ENCODE assay signal across 8 cellular contexts in the genomic region with DNA sequence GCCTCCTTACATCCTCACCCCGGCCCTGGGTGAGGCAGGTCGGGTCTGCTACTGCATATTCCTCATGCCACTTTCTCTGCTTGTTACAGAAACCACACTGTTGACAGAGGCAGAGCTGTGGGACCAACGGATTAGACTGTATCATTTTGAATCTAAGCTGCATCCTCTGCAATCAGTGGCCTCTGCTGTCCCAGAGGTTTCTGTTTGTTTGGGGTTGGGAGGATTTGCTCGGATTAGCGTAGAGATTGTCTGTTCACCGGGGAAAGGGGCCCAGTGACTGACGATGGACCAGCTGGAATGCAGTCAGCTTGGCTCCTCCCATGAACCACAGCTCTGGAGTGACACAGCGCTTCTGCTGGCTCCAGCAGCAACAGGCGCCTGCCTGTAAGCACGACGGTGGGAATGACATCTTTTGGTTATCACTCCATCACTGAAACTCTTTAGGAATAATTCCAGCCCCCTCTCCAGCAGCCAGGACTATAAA. TPM values are rescaled to one million over a fixed set of nuclear protein-coding genes. Genes with fewer than 3 reads are reported as not detected.
DNase-seq lines count a peak whose midpoint lies in the region; ATAC-seq and TF ChIP-seq lines count a peak whose summit lies in the region.

No MANE protein-coding gene starts in this region.

- H3K4me3 ChIP-seq in adrenal gland = no peak overlapping the region
- H3K4me3 ChIP-seq in iPS DF 6.9 (ENCODE audit: low read length) = no peak overlapping the region
- H3K4me3 ChIP-seq in stomach smooth muscle (ENCODE audit: low read length in 2 of 2) = peak overlapping the region in 1 of 2 donors; percentile 35

- H3K9me3 ChIP-seq in adrenal gland (replicated peaks in 1 of 3) (no peaks in the 10 kb centered on the region), iPS DF 6.9 (ENCODE audit: control insufficient read depth, insufficient read depth, low read length) (no peaks in the 10 kb centered on the region), stomach smooth muscle (ENCODE audit: control insufficient read depth in 2 of 2, low read length in 2 of 2) (no peaks in the 10 kb centered on the region)

- H3K27me3 ChIP-seq in adrenal gland (no peaks in the 10 kb centered on the region), iPS DF 6.9 (ENCODE audit: control insufficient read depth, insufficient read depth, low read length) (no peaks in the 10 kb centered on the region; the same call in 1 of the 2 replicates), stomach smooth muscle (ENCODE audit: control insufficient read depth in 1 of 2, insufficient read depth in 2 of 2, low read length in 2 of 2) (no peaks in the 10 kb centered on the region)

- H3K36me3 ChIP-seq in adrenal gland (replicated peaks in 1 of 2) = no peaks in the 10 kb centered on the region
- no peaks in the 10 kb centered on the region for H3K36me3 ChIP-seq in iPS DF 6.9 (ENCODE audit: control insufficient read depth, insufficient read depth, low read length)
- H3K36me3 ChIP-seq in stomach smooth muscle (ENCODE audit: control insufficient read depth in 2 of 2, insufficient read depth in 2 of 2, low read length in 2 of 2) = no peaks in the 10 kb centered on the region

- intact Hi-C loops in adrenal gland (cut with DNase I) = no loop called here

- ATAC-seq in GM21786 (IDR thresholded peaks at IDR 0.05; ENCODE audit: unreplicated experiment) (no peak), HG03108 (IDR thresholded peaks at IDR 0.05; ENCODE audit: unreplicated experiment) (no peak)

- 7 to 12% (median 10%) methylated on average over 8 to 11 of the region's 11 CpGs for WGBS in adrenal gland, 4 donors
- no CpG with 5 or more reads among the region's 11 CpGs for WGBS in iPS DF 6.9 (ENCODE audit: insufficient coverage, insufficient read length)

- no peak for TF ChIP-seq CTCF in adrenal gland (IDR thresholded peaks at IDR 0.05)

- peaks cover 0 to 3% of the 10 kb centered on the region in 2 donors for H3K4me1 ChIP-seq in adrenal gland (replicated peaks in 1 of 2)
- peaks cover 3% of the 10 kb centered on the region; the same call in 1 of the 2 replicates for H3K4me1 ChIP-seq in iPS DF 6.9 (ENCODE audit: control insufficient read depth, insufficient read depth, low read length)
- peaks cover 5% of the 10 kb centered on the region for H3K4me1 ChIP-seq in stomach smooth muscle (ENCODE audit: control insufficient read depth, insufficient read depth, low read length)

- TF ChIP-seq POLR2A in adrenal gland (IDR thresholded peaks at IDR 0.05) = no peak

- H3K9ac ChIP-seq in stomach smooth muscle (ENCODE audit: low read length in 2 of 2) = no peak overlapping the region

- DNase-seq in HS-27A (ENCODE audit: low read depth) (peak; percentile 48), adrenal gland (peak; percentile 23 to 77 (median 42)), iPS DF 6.9 (ENCODE audit: low read depth, low spot score) (peak; percentile 29)
- DNase-seq in activated effector memory CD4-positive, alpha-beta T cell treated with anti-CD3 and anti-CD28 coated beads, Interleukin-2, amount 50 U/mL, for 16 hours = no peak
- no peak for DNase-seq in activated naive CD4-positive, alpha-beta T cell treated with Interleukin-2 at 50 U/mL for 16 hours

- H3K27ac ChIP-seq in adrenal gland = peak overlapping the region in 3 of 5 donors; percentile 29 to 87 (median 65)
- no peak overlapping the region for H3K27ac ChIP-seq in iPS DF 6.9 (ENCODE audit: low read length)
- peak overlapping the region; percentile 6 for H3K27ac ChIP-seq in stomach smooth muscle (ENCODE audit: low read length)

RNA-seq across cellular contexts. Expression of a gene that starts 37.3 kb away (rescaled TPM):
- total RNA-seq in adrenal gland = 10 to 100 TPM in 1 of 8 donors, 1 to 10 TPM in 7; 1.5 to 12.1 (median 5.0) TPM
- polyA plus RNA-seq in adrenal gland = 1 to 10 TPM in 2 of 3 donors, under 1 TPM in 1; 0.67 to 1.8 (median 1.6) TPM

Comparison
In these comparisons a context has a peak if more than half of its experiments do, and no peak if none do; other contexts are left out.
1. DNase-seq: peak in HS-27A (single experiment), adrenal gland (7 of 7) and iPS DF 6.9 (single experiment); none in activated effector memory CD4-positive, alpha-beta T cell treated with anti-CD3 and anti-CD28 coated beads, Interleukin-2, amount 50 U/mL, for 16 hours (single experiment) and activated naive CD4-positive, alpha-beta T cell treated with Interleukin-2 at 50 U/mL for 16 hours (single experiment).